11 cellular contexts compared by ENCODE assay signal in the genomic region with DNA sequence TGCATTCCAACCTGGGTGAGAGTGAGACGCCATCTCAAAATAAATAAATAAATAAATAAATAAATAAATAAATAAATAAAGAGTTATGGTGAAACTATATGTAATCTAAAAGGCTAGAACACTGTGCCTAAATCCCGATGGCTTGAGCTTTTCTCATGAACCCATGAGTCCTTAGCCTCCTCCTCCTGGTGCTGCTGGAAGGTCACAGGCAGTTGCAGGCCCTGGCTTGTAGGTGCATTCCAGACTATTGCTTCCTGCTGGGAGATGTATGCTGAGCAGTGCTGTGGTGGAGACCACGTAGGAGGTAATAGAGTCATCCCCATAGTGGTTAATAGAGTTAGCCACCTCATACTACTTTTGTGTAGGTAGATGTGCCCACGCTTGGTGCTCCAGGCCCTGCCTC. TPM values are rescaled to one million over a fixed set of nuclear protein-coding genes. Genes with fewer than 3 reads are reported as not detected.
DNase-seq lines count a peak whose midpoint lies in the region; FAIRE-seq and TF ChIP-seq lines count a peak whose summit lies in the region.
"Had no signal": no experiment of that assay in that cellular context is flagged by ENCODE, and none has a peak within 500 bp of the region (broad histone marks: within the 10 kb centered on the region; RNA-seq: fewer than 3 reads in every experiment).

No MANE protein-coding gene starts in this region.

- H3K36me3 ChIP-seq in keratinocyte (ENCODE audit: control insufficient read depth in 2 of 2, extremely low read depth in 1 of 2, insufficient read depth in 2 of 2, low read length in 2 of 2) (no peaks in the 10 kb centered on the region), thymus (ENCODE audit: control insufficient read depth, insufficient read depth) (no peaks in the 10 kb centered on the region)
- H3K36me3 ChIP-seq: heart right ventricle had no signal

- H4K20me1 ChIP-seq in keratinocyte (ENCODE audit: control insufficient read depth, extremely low read depth, insufficient read depth, low read length): no peaks in the 10 kb centered on the region

- in situ Hi-C loops in astrocyte of the spinal cord (cut with HindIII; ENCODE audit: low sequenced_read_pairs) (no loop called here), G401 (cut with HindIII; ENCODE audit: low sequenced_read_pairs) (no loop called here)

- peak overlapping the region; percentile 39 for H3K4me2 ChIP-seq in keratinocyte (ENCODE audit: control insufficient read depth, extremely low read depth, insufficient read depth, low read depth, low read length)

- dilution Hi-C loops in keratinocyte (cut with MboI; ENCODE audit: extremely low pct_ligation_motif_present, low sequenced_read_pairs): no loop called here

- H3K27ac ChIP-seq in keratinocyte (ENCODE audit: control insufficient read depth, insufficient read depth, low read length): peak overlapping the region; percentile 82
- peak overlapping the region; percentile 31 for H3K27ac ChIP-seq in thymus (ENCODE audit: low read depth)
- H3K27ac ChIP-seq: heart right ventricle had no signal

- peak; percentile 7 for DNase-seq in HT-29 (ENCODE audit: low spot score)
- peak; percentile 56 for DNase-seq in astrocyte of the spinal cord (ENCODE audit: low read depth, low spot score)
- DNase-seq in keratinocyte (ENCODE audit: low read depth, low spot score): peak; percentile 78
- DNase-seq in G401 (ENCODE audit: low spot score): no peak
- DNase-seq in NCI-H2107 (lab: John Stamatoyannopoulos, UW): no peak
- no peak for DNase-seq in SKM-1 (lab: John Stamatoyannopoulos, UW; ENCODE audit: unreplicated experiment)
- DNase-seq: anterior cingulate cortex, heart right ventricle, MM.1S, NCI-H2227 treated with DMSO at 0.1 percent for 48 hours had no signal

- TF ChIP-seq CTCF in astrocyte of the spinal cord (IDR thresholded peaks at IDR 0.05; ENCODE audit: low read depth, low read length) (no peak), keratinocyte (optimal IDR thresholded peaks at IDR 0.05 in 1 of 3, IDR thresholded peaks at IDR 0.05 in 1 of 3, conservative IDR thresholded peaks at IDR 0.05 in 1 of 3; ENCODE audit: extremely low read depth in 1 of 3, insufficient read depth in 2 of 3, low read length in 3 of 3) (no peak)

- H3K9ac ChIP-seq in keratinocyte (ENCODE audit: control insufficient read depth, extremely low read depth, insufficient read depth, low read length): peak overlapping the region; percentile 61

- no peak overlapping the region for H2AFZ ChIP-seq in keratinocyte (ENCODE audit: control insufficient read depth, low read length)

- H3K27me3 ChIP-seq in keratinocyte (ENCODE audit: control insufficient read depth, extremely low read depth, insufficient read depth, low read length): no peaks in the 10 kb centered on the region
- no peaks in the 10 kb centered on the region for H3K27me3 ChIP-seq in thymus (ENCODE audit: control insufficient read depth, insufficient read depth)
- H3K27me3 ChIP-seq: heart right ventricle had no signal

- peak; percentile 88 for FAIRE-seq in keratinocyte (lab: Jason Lieb, UNC)

- no peaks in the 10 kb centered on the region for H3K9me3 ChIP-seq in keratinocyte (ENCODE audit: control insufficient read depth, low read depth, low read length)
- no peaks in the 10 kb centered on the region for H3K9me3 ChIP-seq in thymus (ENCODE audit: control insufficient read depth)
- H3K9me3 ChIP-seq: heart right ventricle had no signal

- peaks cover 91% of the 10 kb centered on the region for H3K79me2 ChIP-seq in keratinocyte (ENCODE audit: control insufficient read depth, insufficient read depth, low read length)

- H3K4me1 ChIP-seq in keratinocyte (ENCODE audit: control insufficient read depth, extremely low read depth, insufficient read depth, low read length) (peaks cover 54% of the 10 kb centered on the region), thymus (ENCODE audit: control insufficient read depth, insufficient read depth, low read length) (peaks cover 11% of the 10 kb centered on the region)

- H3K4me3 ChIP-seq in astrocyte of the spinal cord (ENCODE audit: low read depth, low read length) (no peak overlapping the region), keratinocyte (ENCODE audit: control insufficient read depth in 2 of 3, extremely low read depth in 1 of 3, insufficient read depth in 2 of 3, low read depth in 1 of 3, low read length in 3 of 3) (no peak overlapping the region), thymus (ENCODE audit: low read length) (no peak overlapping the region)
- H3K4me3 ChIP-seq: heart right ventricle had no signal

- H3K9me1 ChIP-seq in keratinocyte (ENCODE audit: control insufficient read depth, extremely low read depth, insufficient read depth, low read length): no peaks in the 10 kb centered on the region

- 96% methylated on average over 4 of the region's 4 CpGs for WGBS in thymus

RNA-seq across cellular contexts. Expression of gene PTK7, which starts 12.5 kb away (rescaled TPM):
- 48.0 and 56.3 TPM in 2 replicates for total RNA-seq in HT-29 (2014; rRNA removed; shearing (Covaris generic))
- polyA plus RNA-seq in keratinocyte (58.8 to 88.8 TPM (median 81.0 TPM) in 3 replicates), thymus (101 TPM)
- 20.5 TPM for polyA plus RNA-seq in keratinocyte (2011; ENCODE audit: low read depth)
- polyA plus RNA-seq in keratinocyte (2011; cell fraction: cytosol; rRNA removed): 21.2 and 28.8 TPM in 2 replicates
- 174 and 213 TPM in 2 replicates for polyA plus RNA-seq in keratinocyte (2011; cell fraction: nucleus; rRNA removed)
- polyA plus RNA-seq in keratinocyte (2012; ENCODE audit: low replicate concordance): 65.4 and 87.7 TPM in 2 replicates
- polyA minus RNA-seq in keratinocyte: 137 to 183 TPM (median 148 TPM) in 3 replicates
- 114 TPM for polyA minus RNA-seq in keratinocyte (2011; cell fraction: cytosol; rRNA and poly(A)+ RNA removed)
- polyA minus RNA-seq in keratinocyte (2011; cell fraction: nucleus; rRNA and poly(A)+ RNA removed): 207 and 218 TPM in 2 replicates
- total RNA-seq in G401 (2014; rRNA removed; shearing (Covaris generic)): 237 and 257 TPM in 2 replicates

RNA-seq across cellular contexts. Expression of gene KLC4, which starts 29.2 kb away (rescaled TPM):
- 47.6 and 58.8 TPM in 2 replicates for total RNA-seq in HT-29 (2014; rRNA removed; shearing (Covaris generic))
- polyA plus RNA-seq in keratinocyte (8.3 to 15.2 TPM (median 8.8 TPM) in 3 replicates), thymus (27.1 TPM)
- polyA plus RNA-seq in keratinocyte (2011; ENCODE audit: low read depth): 7.9 TPM
- 3.9 and 5.4 TPM in 2 replicates for polyA plus RNA-seq in keratinocyte (2011; cell fraction: cytosol; rRNA removed)
- polyA plus RNA-seq in keratinocyte (2011; cell fraction: nucleus; rRNA removed): 24.8 and 29.9 TPM in 2 replicates
- 9.3 and 10.9 TPM in 2 replicates for polyA plus RNA-seq in keratinocyte (2012; ENCODE audit: low replicate concordance)
- 8.7 to 20.4 TPM (median 12.8 TPM) in 3 replicates for polyA minus RNA-seq in keratinocyte
- polyA minus RNA-seq in keratinocyte (2011; cell fraction: cytosol; rRNA and poly(A)+ RNA removed): 6.7 TPM
- 6.4 and 11.9 TPM in 2 replicates for polyA minus RNA-seq in keratinocyte (2011; cell fraction: nucleus; rRNA and poly(A)+ RNA removed)
- 13.8 and 14.1 TPM in 2 replicates for total RNA-seq in G401 (2014; rRNA removed; shearing (Covaris generic))

RNA-seq across cellular contexts. Expression of gene MRPL2, which starts 29.4 kb away (rescaled TPM):
- total RNA-seq in HT-29 (2014; rRNA removed; shearing (Covaris generic)): 54.4 and 79.1 TPM in 2 replicates
- 25.6 to 36.0 TPM (median 27.4 TPM) in 3 replicates for polyA plus RNA-seq in keratinocyte
- 21.2 TPM for polyA plus RNA-seq in keratinocyte (2011; ENCODE audit: low read depth)
- polyA plus RNA-seq in keratinocyte (2011; cell fraction: cytosol; rRNA removed): 13.2 and 21.0 TPM in 2 replicates
- polyA plus RNA-seq in keratinocyte (2011; cell fraction: nucleus; rRNA removed): 24.3 and 33.7 TPM in 2 replicates
- polyA plus RNA-seq in keratinocyte (2012; ENCODE audit: low replicate concordance): 52.2 and 59.4 TPM in 2 replicates
- polyA minus RNA-seq in keratinocyte: 12.1 to 26.4 TPM (median 12.9 TPM) in 3 replicates
- 37.8 TPM for polyA minus RNA-seq in keratinocyte (2011; cell fraction: cytosol; rRNA and poly(A)+ RNA removed)
- polyA minus RNA-seq in keratinocyte (2011; cell fraction: nucleus; rRNA and poly(A)+ RNA removed): 6.5 and 8.2 TPM in 2 replicates
- 49.9 TPM for polyA plus RNA-seq in thymus
- 51.0 and 92.2 TPM in 2 replicates for total RNA-seq in G401 (2014; rRNA removed; shearing (Covaris generic))

RNA-seq across cellular contexts. Expression of gene CUL7, which starts 35.0 kb away (rescaled TPM):
- total RNA-seq in HT-29 (2014; rRNA removed; shearing (Covaris generic)): 20.9 and 21.1 TPM in 2 replicates
- polyA plus RNA-seq in keratinocyte (8.1 to 15.0 TPM (median 10.4 TPM) in 3 replicates), thymus (5.5 TPM)
- 4.6 TPM for polyA plus RNA-seq in keratinocyte (2011; ENCODE audit: low read depth)
- polyA plus RNA-seq in keratinocyte (2011; cell fraction: cytosol; rRNA removed): 5.7 and 8.6 TPM in 2 replicates
- 23.8 and 29.9 TPM in 2 replicates for polyA plus RNA-seq in keratinocyte (2011; cell fraction: nucleus; rRNA removed)
- 8.8 and 10.9 TPM in 2 replicates for polyA plus RNA-seq in keratinocyte (2012; ENCODE audit: low replicate concordance)
- polyA minus RNA-seq in keratinocyte: 20.3 to 34.4 TPM (median 20.9 TPM) in 3 replicates
- polyA minus RNA-seq in keratinocyte (2011; cell fraction: cytosol; rRNA and poly(A)+ RNA removed): 13.4 TPM
- polyA minus RNA-seq in keratinocyte (2011; cell fraction: nucleus; rRNA and poly(A)+ RNA removed): 22.1 and 22.4 TPM in 2 replicates
- 29.0 and 33.1 TPM in 2 replicates for total RNA-seq in G401 (2014; rRNA removed; shearing (Covaris generic))

Comparison
In these comparisons a context has a peak if more than half of its experiments do, and no peak if none do; other contexts are left out.
1. DNase-seq: peak in HT-29 (single experiment), astrocyte of the spinal cord (single experiment) and keratinocyte (single experiment); none in G401 (single experiment), NCI-H2107 (single experiment) and SKM-1 (single experiment).